In the genomic region with DNA sequence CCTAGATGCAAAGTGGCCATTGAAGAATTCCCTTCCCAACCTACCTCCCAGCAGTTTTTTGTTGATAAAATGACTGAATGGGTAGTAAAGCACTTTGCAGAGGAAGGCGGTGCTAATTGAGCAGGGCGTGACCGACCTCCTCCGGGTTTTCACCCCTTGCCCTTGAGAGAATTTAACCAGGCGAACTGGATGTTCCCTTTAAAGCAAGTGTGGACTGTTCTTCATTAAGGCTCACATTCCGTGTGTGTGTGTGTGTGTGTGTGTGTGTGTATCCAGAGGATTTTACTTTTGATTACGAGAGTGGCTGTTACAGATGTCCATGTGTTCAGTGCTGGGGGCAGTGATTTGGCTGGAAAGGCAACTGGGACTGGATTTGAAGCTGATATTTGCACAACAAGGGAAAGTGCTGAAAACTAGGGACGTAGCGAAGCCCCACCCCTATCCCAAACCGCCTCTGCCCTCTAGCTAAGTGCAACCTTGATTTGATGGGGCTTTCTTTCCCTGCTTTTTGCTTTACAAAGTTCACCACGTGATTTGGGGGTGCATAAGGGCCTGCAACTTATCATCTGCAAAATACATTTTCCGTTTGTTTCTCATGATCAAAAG, we compare ENCODE assay signal across 1 cellular context.
TF ChIP-seq lines count a peak whose summit lies in the region.

No MANE protein-coding gene starts in this region.

TF ChIP-seq in H1, 55 proteins besides CTCF, POLR2A, EP300 and RAD21:
- no peak for TF ChIP-seq CHD1 (IDR thresholded peaks at IDR 0.05; ENCODE audit: low read depth, low read length)
- no peak for TF ChIP-seq TAF1 (IDR thresholded peaks at IDR 0.05; ENCODE audit: low read depth, low read length)
- TF ChIP-seq, protein P1, sequence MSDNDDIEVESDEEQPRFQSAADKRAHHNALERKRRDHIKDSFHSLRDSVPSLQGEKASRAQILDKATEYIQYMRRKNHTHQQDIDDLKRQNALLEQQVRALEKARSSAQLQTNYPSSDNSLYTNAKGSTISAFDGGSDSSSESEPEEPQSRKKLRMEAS (IDR thresholded peaks at IDR 0.05) = no peak
- no peak for TF ChIP-seq SIX5 (IDR thresholded peaks at IDR 0.05; ENCODE audit: low read depth, low read length)
- TF ChIP-seq, protein P2, sequence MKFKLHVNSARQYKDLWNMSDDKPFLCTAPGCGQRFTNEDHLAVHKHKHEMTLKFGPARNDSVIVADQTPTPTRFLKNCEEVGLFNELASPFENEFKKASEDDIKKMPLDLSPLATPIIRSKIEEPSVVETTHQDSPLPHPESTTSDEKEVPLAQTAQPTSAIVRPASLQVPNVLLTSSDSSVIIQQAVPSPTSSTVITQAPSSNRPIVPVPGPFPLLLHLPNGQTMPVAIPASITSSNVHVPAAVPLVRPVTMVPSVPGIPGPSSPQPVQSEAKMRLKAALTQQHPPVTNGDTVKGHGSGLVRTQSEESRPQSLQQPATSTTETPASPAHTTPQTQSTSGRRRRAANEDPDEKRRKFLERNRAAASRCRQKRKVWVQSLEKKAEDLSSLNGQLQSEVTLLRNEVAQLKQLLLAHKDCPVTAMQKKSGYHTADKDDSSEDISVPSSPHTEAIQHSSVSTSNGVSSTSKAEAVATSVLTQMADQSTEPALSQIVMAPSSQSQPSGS (IDR thresholded peaks at IDR 0.05; ENCODE audit: low read length) = no peak
- TF ChIP-seq RXRA (IDR thresholded peaks at IDR 0.05; ENCODE audit: insufficient read depth, low read depth, low read length) = no peak
- TF ChIP-seq NANOG (IDR thresholded peaks at IDR 0.05; ENCODE audit: insufficient read depth, low read depth, low read length, poor library complexity, severe bottlenecking) = no peak
- TF ChIP-seq, protein P3, sequence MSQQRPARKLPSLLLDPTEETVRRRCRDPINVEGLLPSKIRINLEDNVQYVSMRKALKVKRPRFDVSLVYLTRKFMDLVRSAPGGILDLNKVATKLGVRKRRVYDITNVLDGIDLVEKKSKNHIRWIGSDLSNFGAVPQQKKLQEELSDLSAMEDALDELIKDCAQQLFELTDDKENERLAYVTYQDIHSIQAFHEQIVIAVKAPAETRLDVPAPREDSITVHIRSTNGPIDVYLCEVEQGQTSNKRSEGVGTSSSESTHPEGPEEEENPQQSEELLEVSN (IDR thresholded peaks at IDR 0.05) = no peak
- no peak for TF ChIP-seq GTF2F1 (IDR thresholded peaks at IDR 0.05; ENCODE audit: borderline replicate concordance, low read depth, low read length)
- no peak for TF ChIP-seq GABPA (IDR thresholded peaks at IDR 0.05; ENCODE audit: borderline replicate concordance, insufficient read depth, low read length)
- TF ChIP-seq NRF1 (IDR thresholded peaks at IDR 0.05; ENCODE audit: low read depth, low read length) = no peak
- TF ChIP-seq BRCA1 (IDR thresholded peaks at IDR 0.05; ENCODE audit: low read depth, low read length) = no peak
- no peak for TF ChIP-seq SP2 (IDR thresholded peaks at IDR 0.05; ENCODE audit: low read length)
- no peak for TF ChIP-seq CBX8 (IDR thresholded peaks at IDR 0.05; ENCODE audit: borderline replicate concordance, low read depth, low read length)
- TF ChIP-seq SP1 (IDR thresholded peaks at IDR 0.05; ENCODE audit: low read depth, low read length) = no peak
- no peak for TF ChIP-seq RBBP5 (IDR thresholded peaks at IDR 0.05; ENCODE audit: borderline replicate concordance, low read depth, low read length)
- TF ChIP-seq PHF8 (conservative IDR thresholded peaks at IDR 0.05; ENCODE audit: low read depth, low read length) = no peak
TF ChIP-seq in H1: peak in this region for 0.
